In genomic region chr11:44573333-44573732, GRCh38 we compare ENCODE assay signal across 12 cellular contexts. TPM values are rescaled to one million over a fixed set of nuclear protein-coding genes. Genes with fewer than 3 reads are reported as not detected.
DNase-seq lines count a peak whose midpoint lies in the region; ATAC-seq, FAIRE-seq and TF ChIP-seq lines count a peak whose summit lies in the region.
"Had no signal": no experiment of that assay in that cellular context is flagged by ENCODE, and none has a peak within 500 bp of the region (broad histone marks: within the 10 kb centered on the region; RNA-seq: fewer than 3 reads in every experiment).

No MANE protein-coding gene starts in this region.

- TF ChIP-seq CTCF in epithelial cell of esophagus (IDR thresholded peaks at IDR 0.05; ENCODE audit: insufficient read depth, low read depth, low read length, missing control alignments) (no peak), ovary (IDR thresholded peaks at IDR 0.05) (no peak)

- TF ChIP-seq POLR2A in ovary (IDR thresholded peaks at IDR 0.05), result no peak

- DNase-seq in activated CD4-positive, alpha-beta T cell treated with anti-CD3 and anti-CD28 coated beads for 48 hours, result peak; percentile 37
- no peak for DNase-seq in activated CD4-positive, alpha-beta T cell treated with anti-CD3 and anti-CD28 coated beads, Interleukin-2, amount 50 U/mL, for 1 hour
- DNase-seq in RCC 7860 (ENCODE audit: low spot score) (peak; percentile 56), epithelial cell of esophagus (ENCODE audit: low read depth) (peak; percentile 31), hippocampal formation (lab: John Stamatoyannopoulos, UW) (no peak), retina (no peak), ovary (no peak)
- DNase-seq in stimulated activated naive B cell treated with anti-CD40 and anti-IgM and Interleukin-4, amounts not matched to agents 10 μg/mL and 1 μg/mL and 100 μg/mL, for 72 hours, result no peak
- DNase-seq: foreskin fibroblast, T-helper 9 cell had no signal

- H3K9me3 ChIP-seq in ovary, result no peaks in the 10 kb centered on the region

- no peak for FAIRE-seq in RCC 7860 (lab: Jason Lieb, UNC)
- FAIRE-seq: G401.6, H1 had no signal

- H3K27ac Mint-ChIP-seq in stimulated activated naive B cell treated with anti-CD40 and anti-IgM and Interleukin-4, amounts not matched to agents 10 μg/mL and 1 μg/mL and 100 μg/mL, for 72 hours, result peak overlapping the region; percentile 95

- no peaks in the 10 kb centered on the region for H3K27me3 Mint-ChIP-seq in stimulated activated naive B cell treated with anti-CD40 and anti-IgM and Interleukin-4, amounts not matched to agents 10 μg/mL and 1 μg/mL and 100 μg/mL, for 72 hours

- H3K4me1 Mint-ChIP-seq in stimulated activated naive B cell treated with anti-CD40 and anti-IgM and Interleukin-4, amounts not matched to agents 10 μg/mL and 1 μg/mL and 100 μg/mL, for 72 hours, result peaks cover 85 to 98% of the 10 kb centered on the region in 2 donors

- no peak overlapping the region for H3K27ac ChIP-seq in ovary

- H3K4me3 ChIP-seq in epithelial cell of esophagus (ENCODE audit: low read length), result no peak overlapping the region
- H3K4me3 ChIP-seq in ovary, result no peak overlapping the region

- intact Hi-C loops in ovary (cut with DNase I), result no loop called here

- peaks cover 11% of the 10 kb centered on the region for H3K4me1 ChIP-seq in ovary (ENCODE audit: insufficient read depth)

- no peaks in the 10 kb centered on the region for H3K9me3 Mint-ChIP-seq in stimulated activated naive B cell treated with anti-CD40 and anti-IgM and Interleukin-4, amounts not matched to agents 10 μg/mL and 1 μg/mL and 100 μg/mL, for 72 hours

- no peak for ATAC-seq in stimulated activated naive B cell treated with anti-CD40 and anti-IgM and Interleukin-4, amounts not matched to agents 10 μg/mL and 1 μg/mL and 100 μg/mL, for 72 hours (replicated peaks)

- H3K36me3 ChIP-seq in ovary, result no peaks in the 10 kb centered on the region

- H3K27me3 ChIP-seq in ovary, result no peaks in the 10 kb centered on the region

- H3K4me3 Mint-ChIP-seq in stimulated activated naive B cell treated with anti-CD40 and anti-IgM and Interleukin-4, amounts not matched to agents 10 μg/mL and 1 μg/mL and 100 μg/mL, for 72 hours, result peak overlapping the region; percentile 73 to 76

- TF ChIP-seq EP300 in ovary (IDR thresholded peaks at IDR 0.05), result no peak

- peaks cover 35 to 58% of the 10 kb centered on the region in 2 donors for H3K36me3 Mint-ChIP-seq in stimulated activated naive B cell treated with anti-CD40 and anti-IgM and Interleukin-4, amounts not matched to agents 10 μg/mL and 1 μg/mL and 100 μg/mL, for 72 hours

- 84 to 94% (median 92%) methylated on average over 3 of the region's 3 CpGs for WGBS in ovary, 3 donors

RNA-seq across cellular contexts. Expression of gene CD82, which starts 7.9 kb away (rescaled TPM):
- 10 to 100 TPM in 6 of 7 donors, 1 to 10 TPM in 1; 6.9 to 74.9 (median 39.1) TPM for total RNA-seq in ovary
- 10 to 100 TPM; 15.6 to 28.3 TPM for polyA plus RNA-seq in ovary

Comparison
In these comparisons a context has a peak if more than half of its experiments do, and no peak if none do; other contexts are left out.
1. DNase-seq: peak in activated CD4-positive, alpha-beta T cell treated with anti-CD3 and anti-CD28 coated beads for 48 hours (single experiment), RCC 7860 (single experiment) and epithelial cell of esophagus (single experiment); none in activated CD4-positive, alpha-beta T cell treated with anti-CD3 and anti-CD28 coated beads, Interleukin-2, amount 50 U/mL, for 1 hour (single experiment), stimulated activated naive B cell treated with anti-CD40 and anti-IgM and Interleukin-4, amounts not matched to agents 10 μg/mL and 1 μg/mL and 100 μg/mL, for 72 hours (single experiment), hippocampal formation (0 of 2), retina (single experiment) and ovary (0 of 5).